Comparison of ENCODE assay signal across 23 cellular contexts in the genomic region with DNA sequence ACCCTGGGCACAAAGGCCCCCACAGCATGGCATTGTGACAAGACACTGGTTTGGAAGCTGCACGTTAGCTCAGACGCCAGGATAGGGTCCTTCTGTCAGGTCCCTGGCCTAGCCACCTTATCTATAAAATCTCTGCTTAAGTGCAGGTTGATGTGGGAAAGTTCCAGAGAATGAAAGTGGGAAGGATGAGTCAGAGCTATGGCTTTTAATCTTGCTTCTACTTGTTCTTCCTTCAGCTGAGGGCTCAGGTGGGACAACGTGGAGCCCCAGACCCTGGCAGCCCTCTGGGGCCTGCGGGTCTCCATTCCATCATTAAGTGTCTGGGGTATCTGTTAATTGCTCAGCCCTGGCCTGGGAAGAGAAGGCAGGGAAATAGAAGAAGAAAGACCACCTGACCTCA.
"Had no signal": no experiment of that assay in that cellular context is flagged by ENCODE, and none has a peak within 500 bp of the region (broad histone marks: within the 10 kb centered on the region; RNA-seq: fewer than 3 reads in every experiment).

No MANE protein-coding gene starts in this region.

- H3K27me3 ChIP-seq: gastrocnemius medialis, hepatocyte, neutrophil, pancreas, right atrium auricular region, transverse colon, vagina had no signal

- ATAC-seq: effector memory CD8-positive, alpha-beta T cell; gastrocnemius medialis; left cardiac atrium; left lung; natural killer cell; pancreas; sciatic nerve; stimulated activated naive CD8-positive, alpha-beta T cell treated with anti-CD3 and anti-CD28 coated beads, Interleukin-15, amount 100 ng/mL, for 72 hours had no signal

- H3K9me3 Mint-ChIP-seq: natural killer cell; stimulated activated naive CD8-positive, alpha-beta T cell treated with anti-CD3 and anti-CD28 coated beads, Interleukin-15, amount 100 ng/mL, for 72 hours had no signal

- H3K36me3 ChIP-seq: gastrocnemius medialis, left lung, neutrophil, pancreas, right atrium auricular region, suprapubic skin, transverse colon, vagina had no signal

- H3K9me3 ChIP-seq: gastrocnemius medialis, left lung, neutrophil, pancreas, right atrium auricular region, suprapubic skin, transverse colon, vagina had no signal

- H3K4me1 ChIP-seq: gastrocnemius medialis, left lung, pancreas, right atrium auricular region, suprapubic skin, transverse colon, vagina had no signal

- H2AFZ ChIP-seq: hepatocyte had no signal

- H3K4me1 Mint-ChIP-seq: natural killer cell; stimulated activated naive CD8-positive, alpha-beta T cell treated with anti-CD3 and anti-CD28 coated beads, Interleukin-15, amount 100 ng/mL, for 72 hours had no signal

- H3K4me2 ChIP-seq: hepatocyte, smooth muscle cell had no signal

- DNase-seq: cortex of kidney; effector memory CD8-positive, alpha-beta T cell; gastrocnemius medialis; head of caudate nucleus; left cardiac atrium; left lung; natural killer cell; pancreas; stimulated activated CD4-positive, alpha-beta T cell treated with anti-CD3 and anti-CD28 coated beads, Interleukin-12 subunit alpha, Interleukin-12 subunit beta, amount 100 ng/mL, for 4 hours; stimulated activated CD4-positive, alpha-beta T cell treated with anti-CD3 and anti-CD28 coated beads, Interleukin-1b, Interleukin-23, amount 100 ng/mL, for 48 hours; stimulated activated CD4-positive, alpha-beta T cell treated with anti-CD3 and anti-CD28 coated beads, Interleukin-4, amount 100 ng/mL, for 1 hour; stimulated activated CD8-positive, alpha-beta memory T cell treated with anti-CD3 and anti-CD28 coated beads, Interleukin-4, amount 100 ng/mL, for 48 hours; stimulated activated naive CD4-positive, alpha-beta T cell; stimulated activated naive CD8-positive, alpha-beta T cell treated with anti-CD3 and anti-CD28 coated beads, Interleukin-15, amount 100 ng/mL, for 72 hours; transverse colon had no signal

- H3K36me3 Mint-ChIP-seq: natural killer cell had no signal

- H3K79me2 ChIP-seq: hepatocyte had no signal

- H3K27ac ChIP-seq: gastrocnemius medialis, hepatocyte, left lung, neutrophil, pancreas, right atrium auricular region, suprapubic skin, transverse colon, vagina had no signal

- H3K4me3 ChIP-seq: gastrocnemius medialis, hepatocyte, left lung, pancreas, right atrium auricular region, smooth muscle cell, suprapubic skin, transverse colon, vagina had no signal

- H3K27ac Mint-ChIP-seq: effector memory CD8-positive, alpha-beta T cell; natural killer cell; progenitor cell of endocrine pancreas; stimulated activated naive CD8-positive, alpha-beta T cell treated with anti-CD3 and anti-CD28 coated beads, Interleukin-15, amount 100 ng/mL, for 72 hours had no signal

- H3K4me3 Mint-ChIP-seq: effector memory CD8-positive, alpha-beta T cell; natural killer cell; stimulated activated naive CD8-positive, alpha-beta T cell treated with anti-CD3 and anti-CD28 coated beads, Interleukin-15, amount 100 ng/mL, for 72 hours had no signal
